24 cellular contexts compared by ENCODE assay signal in genomic region chr6:135073757-135074393, GRCh38.
"Had no signal": no experiment of that assay in that cellular context is flagged by ENCODE, and none has a peak within 500 bp of the region (broad histone marks: within the 10 kb centered on the region; RNA-seq: fewer than 3 reads in every experiment).

No MANE protein-coding gene starts in this region.

- H3K36me3 Mint-ChIP-seq: stimulated activated memory B cell treated with anti-CD40 and anti-IgM and Interleukin-4, amounts not matched to agents 10 μg/mL and 1 μg/mL and 100 μg/mL, for 72 hours; type B pancreatic cell had no signal

- H3K4me3 Mint-ChIP-seq: activated T-helper 17 cell treated with anti-CD3 and anti-CD28 coated beads, Interleukin-2, amount 50 U/mL, for 72 hours; dendritic cell treated with granulocyte-macrophage colony-stimulating factor and Interleukin-4, amounts not matched to agents 40 ng/mL and 50 ng/mL, for 4 days; nephron; stimulated activated memory B cell treated with anti-CD40 and anti-IgM and Interleukin-4, amounts not matched to agents 10 μg/mL and 1 μg/mL and 100 μg/mL, for 72 hours; type B pancreatic cell had no signal

- H3K27ac ChIP-seq: breast epithelium, esophagus squamous epithelium, heart right ventricle, left lung, sigmoid colon, testis, VCaP had no signal

- H3K27me3 ChIP-seq: breast epithelium, left lung, sigmoid colon, testis had no signal

- FAIRE-seq: astrocyte had no signal

- H3K27ac Mint-ChIP-seq: activated T-helper 17 cell treated with anti-CD3 and anti-CD28 coated beads, Interleukin-2, amount 50 U/mL, for 72 hours; dendritic cell treated with granulocyte-macrophage colony-stimulating factor and Interleukin-4, amounts not matched to agents 40 ng/mL and 50 ng/mL, for 4 days; nephron; stimulated activated memory B cell treated with anti-CD40 and anti-IgM and Interleukin-4, amounts not matched to agents 10 μg/mL and 1 μg/mL and 100 μg/mL, for 72 hours; type B pancreatic cell had no signal

- H3K36me3 ChIP-seq: breast epithelium, esophagus squamous epithelium, heart right ventricle, left lung, sigmoid colon had no signal

- H3K4me1 Mint-ChIP-seq: activated T-helper 17 cell treated with anti-CD3 and anti-CD28 coated beads, Interleukin-2, amount 50 U/mL, for 72 hours; nephron; stimulated activated memory B cell treated with anti-CD40 and anti-IgM and Interleukin-4, amounts not matched to agents 10 μg/mL and 1 μg/mL and 100 μg/mL, for 72 hours had no signal

- H3K4me1 ChIP-seq: breast epithelium, heart right ventricle, left lung, sigmoid colon, testis had no signal

- H3K27me3 Mint-ChIP-seq: activated T-helper 17 cell treated with anti-CD3 and anti-CD28 coated beads, Interleukin-2, amount 50 U/mL, for 72 hours; dendritic cell treated with granulocyte-macrophage colony-stimulating factor and Interleukin-4, amounts not matched to agents 40 ng/mL and 50 ng/mL, for 4 days had no signal

- DNase-seq: activated CD4-positive, alpha-beta T cell treated with anti-CD3 and anti-CD28 coated beads, Interleukin-2, amount 50 U/mL, for 48 hours; activated naive CD4-positive, alpha-beta T cell treated with Interleukin-2 at 50 U/mL for 16 hours; activated T-cell treated with anti-CD3 and anti-CD28 coated beads for 4 hours; cerebellar nuclear complex; effector CD8-positive, alpha-beta T cell; esophagus squamous epithelium; heart right ventricle; left lung; midbrain; nucleus accumbens; posterior cingulate gyrus; sigmoid colon; stimulated activated CD4-positive, alpha-beta T cell treated with anti-CD3 and anti-CD28 coated beads, Interleukin-4, amount 100 ng/mL, for 4 hours; T-helper 1 cell; T-helper 9 cell; testis had no signal

- ATAC-seq: activated T-helper 17 cell treated with anti-CD3 and anti-CD28 coated beads, Interleukin-2, amount 50 U/mL, for 72 hours; heart right ventricle; stimulated activated memory B cell treated with anti-CD40 and anti-IgM and Interleukin-4, amounts not matched to agents 10 μg/mL and 1 μg/mL and 100 μg/mL, for 72 hours had no signal

- H3K4me3 ChIP-seq: breast epithelium, esophagus squamous epithelium, heart right ventricle, left lung, sigmoid colon, testis had no signal

- H3K9me3 ChIP-seq: breast epithelium, esophagus squamous epithelium, heart right ventricle, left lung, sigmoid colon, testis had no signal

- H3K9me3 Mint-ChIP-seq: activated T-helper 17 cell treated with anti-CD3 and anti-CD28 coated beads, Interleukin-2, amount 50 U/mL, for 72 hours; dendritic cell treated with granulocyte-macrophage colony-stimulating factor and Interleukin-4, amounts not matched to agents 40 ng/mL and 50 ng/mL, for 4 days; nephron; stimulated activated memory B cell treated with anti-CD40 and anti-IgM and Interleukin-4, amounts not matched to agents 10 μg/mL and 1 μg/mL and 100 μg/mL, for 72 hours; type B pancreatic cell had no signal
